Comparison of ENCODE assay signal across 18 cellular contexts in genomic region chr12:64634508-64635092, GRCh38. TPM values are rescaled to one million over a fixed set of nuclear protein-coding genes. Genes with fewer than 3 reads are reported as not detected.
A peak's percentile ranks its signal among the peaks of the same experiment; 100 is the strongest.
DNase-seq lines count a peak whose midpoint lies in the region; ATAC-seq, FAIRE-seq and TF ChIP-seq lines count a peak whose summit lies in the region.
"Had no signal": no experiment of that assay in that cellular context is flagged by ENCODE, and none has a peak within 500 bp of the region (broad histone marks: within the 10 kb centered on the region; RNA-seq: fewer than 3 reads in every experiment).

No MANE protein-coding gene starts in this region.

- H3K27ac Mint-ChIP-seq in activated CD4-positive, alpha-beta T cell treated with anti-CD3 and anti-CD28 coated beads, Interleukin-2, amount 10 ng/mL, durations not matched to agents 7 days and 5 days = peak overlapping the region; percentile 25
- H3K27ac Mint-ChIP-seq in GM23338 = no peak overlapping the region
- peak overlapping the region; percentile 91 for H3K27ac Mint-ChIP-seq in nephron progenitor cell

- H3K4me2 ChIP-seq in GM23338 (no peak overlapping the region), mammary epithelial cell (ENCODE audit: insufficient read depth, low read depth, low read length) (no peak overlapping the region)
- H3K4me2 ChIP-seq: smooth muscle cell had no signal

- TF ChIP-seq POLR2A in GM12891 (IDR thresholded peaks at IDR 0.05; ENCODE audit: low read depth, low read length) = no peak

- peak overlapping the region; percentile 42; the same call in 1 of the 2 replicates for H3K27ac ChIP-seq in GM23338 (ENCODE audit: low read depth)
- no peak overlapping the region for H3K27ac ChIP-seq in mammary epithelial cell (ENCODE audit: insufficient read depth, low read depth, low read length)
- H3K27ac ChIP-seq: parathyroid adenoma had no signal

- dilution Hi-C loops in mammary epithelial cell (cut with HindIII; ENCODE audit: low sequenced_read_pairs) = no loop called here

- CTCF ChIA-PET in activated CD4-positive, alpha-beta T cell treated with anti-CD3 and anti-CD28 coated beads, Interleukin-2, amount 10 ng/mL, durations not matched to agents 7 days and 5 days (lab: Charles Lee) = interaction anchor here (0.8 to 1.9 kb wide), 4 partner anchors 9 to 58 kb away, joined by 3 to 9 read pairs (median 3); no protein-coding TSS in a partner anchor
- CTCF ChIA-PET in mammary epithelial cell (lab: Charles Lee; ENCODE audit: low non-redundant PET) = no interaction called here

- POLR2A ChIA-PET in activated CD4-positive, alpha-beta T cell treated with anti-CD3 and anti-CD28 coated beads, Interleukin-2, amount 10 ng/mL, durations not matched to agents 7 days and 5 days (lab: Charles Lee) = no interaction called here

- 0 out of 2 replicates have a peak, but pooled peaks cover 2% of the 10 kb centered on the region for H3F3A ChIP-seq in GM23338 (replicated peaks; ENCODE audit: low read depth)

- H3K9me2 ChIP-seq in GM23338 (ENCODE audit: insufficient read depth) = peaks cover 5% of the 10 kb centered on the region; the same call in 1 of the 2 replicates

- no peak for TF ChIP-seq CTCF in GM23338 (conservative IDR thresholded peaks at IDR 0.05; ENCODE audit: low read depth in 2 of 2)
- TF ChIP-seq CTCF in mammary epithelial cell (conservative IDR thresholded peaks at IDR 0.05 in 1 of 2, IDR thresholded peaks at IDR 0.05 in 1 of 2; ENCODE audit: extremely low read depth in 1 of 2, insufficient read depth in 1 of 2, low read depth in 1 of 2, low read length in 2 of 2) = no peak
- TF ChIP-seq CTCF in nephron progenitor cell (IDR thresholded peaks at IDR 0.05) = no peak

- no peak overlapping the region for H3K4me3 Mint-ChIP-seq in activated CD4-positive, alpha-beta T cell treated with anti-CD3 and anti-CD28 coated beads, Interleukin-2, amount 10 ng/mL, durations not matched to agents 7 days and 5 days
- H3K4me3 Mint-ChIP-seq in GM23338 = no peak overlapping the region
- H3K4me3 Mint-ChIP-seq in nephron progenitor cell = no peak overlapping the region
- H3K4me3 Mint-ChIP-seq: activated naive CD8-positive, alpha-beta T cell treated with anti-CD3 and anti-CD28 coated beads, Interleukin-2, amount 10 ng/mL, durations not matched to agents 7 days and 5 days; WTC11 had no signal

- in situ Hi-C loops in mammary epithelial cell (cut with MboI; ENCODE audit: low sequenced_read_pairs in 2 of 2) = no loop called here

- H3K4me1 ChIP-seq in GM23338 (ENCODE audit: insufficient read depth) = peaks cover 27% of the 10 kb centered on the region
- H3K4me1 ChIP-seq in mammary epithelial cell (ENCODE audit: insufficient read depth, low read length) = peaks cover 15% of the 10 kb centered on the region
- H3K4me1 ChIP-seq: parathyroid adenoma had no signal

- 0 out of 2 replicates have a peak, but pooled peaks cover under 1% of the 10 kb centered on the region for H3K36me3 ChIP-seq in GM23338 (ENCODE audit: insufficient read depth)
- H3K36me3 ChIP-seq in mammary epithelial cell (ENCODE audit: insufficient read depth, low read length) = no peaks in the 10 kb centered on the region

- ATAC-seq in GM23338 = no peak
- ATAC-seq: WTC11 had no signal

- H3K27me3 Mint-ChIP-seq in activated CD4-positive, alpha-beta T cell treated with anti-CD3 and anti-CD28 coated beads, Interleukin-2, amount 10 ng/mL, durations not matched to agents 7 days and 5 days = no peaks in the 10 kb centered on the region
- H3K27me3 Mint-ChIP-seq in GM23338 (ENCODE audit: insufficient read depth, low read depth, poor library complexity) (peaks cover 11% of the 10 kb centered on the region), nephron progenitor cell (ENCODE audit: low read depth, poor library complexity) (peaks cover 5% of the 10 kb centered on the region)
- H3K27me3 Mint-ChIP-seq: activated naive CD8-positive, alpha-beta T cell treated with anti-CD3 and anti-CD28 coated beads, Interleukin-2, amount 10 ng/mL, durations not matched to agents 7 days and 5 days; effector memory CD8-positive, alpha-beta T cell had no signal

- no peak for FAIRE-seq in GM12891 (lab: Jason Lieb, UNC)
- FAIRE-seq: A204.1, kidney had no signal

- peaks cover 11% of the 10 kb centered on the region for H3K9me3 Mint-ChIP-seq in activated CD4-positive, alpha-beta T cell treated with anti-CD3 and anti-CD28 coated beads, Interleukin-2, amount 10 ng/mL, durations not matched to agents 7 days and 5 days
- H3K9me3 Mint-ChIP-seq in GM23338 (peaks cover 2% of the 10 kb centered on the region; the same call in 2 of the 3 replicates), nephron progenitor cell (peaks cover 22% of the 10 kb centered on the region)
- H3K9me3 Mint-ChIP-seq: effector memory CD8-positive, alpha-beta T cell had no signal

- peaks cover 100% of the 10 kb centered on the region for H3K79me2 ChIP-seq in GM23338 (replicated peaks; ENCODE audit: insufficient read depth)
- peaks cover 85% of the 10 kb centered on the region for H3K79me2 ChIP-seq in mammary epithelial cell (ENCODE audit: insufficient read depth, low read length)
- H3K79me2 ChIP-seq: parathyroid adenoma had no signal

- no peak overlapping the region for H3K9ac ChIP-seq in mammary epithelial cell (ENCODE audit: insufficient read depth, low read length)
- H3K9ac ChIP-seq: parathyroid adenoma had no signal

- H3K4me3 ChIP-seq in GM23338 = no peak overlapping the region
- H3K4me3 ChIP-seq in mammary epithelial cell (replicated peaks in 1 of 3; ENCODE audit: insufficient read depth in 1 of 3, low read depth in 2 of 3, low read length in 3 of 3) = no peak overlapping the region
- H3K4me3 ChIP-seq: smooth muscle cell had no signal

- peaks cover 65% of the 10 kb centered on the region for H3K4me1 Mint-ChIP-seq in activated CD4-positive, alpha-beta T cell treated with anti-CD3 and anti-CD28 coated beads, Interleukin-2, amount 10 ng/mL, durations not matched to agents 7 days and 5 days
- peaks cover 22% of the 10 kb centered on the region for H3K4me1 Mint-ChIP-seq in GM23338
- peaks cover 26% of the 10 kb centered on the region for H3K4me1 Mint-ChIP-seq in nephron progenitor cell

- H2AFZ ChIP-seq in GM23338 (no peak overlapping the region), mammary epithelial cell (ENCODE audit: low read depth, low read length) (no peak overlapping the region)
- H2AFZ ChIP-seq: parathyroid adenoma had no signal

- H4K20me1 ChIP-seq in GM23338 (replicated peaks; ENCODE audit: insufficient read depth) (no peaks in the 10 kb centered on the region; the same call in 1 of the 2 replicates), mammary epithelial cell (ENCODE audit: insufficient read depth, low read length) (no peaks in the 10 kb centered on the region)

- no peak for DNase-seq in activated CD4-positive, alpha-beta T cell treated with anti-CD3 and anti-CD28 coated beads, Interleukin-2, amount 10 ng/mL, durations not matched to agents 7 days and 5 days
- no peak for DNase-seq in activated CD4-positive, alpha-beta T cell treated with anti-CD3 and anti-CD28 coated beads, Interleukin-2, amount 50 U/mL, for 4 hours
- DNase-seq in GM23338 (ENCODE audit: low spot score) (no peak), mammary epithelial cell (peak; percentile 28), nephron progenitor cell (no peak), SHP77 treated with DMSO at 0.1 percent for 48 hours (lab: John Stamatoyannopoulos, UW) (no peak), amygdala (lab: John Stamatoyannopoulos, UW) (no peak), GM12891 (ENCODE audit: insufficient read length, low spot score) (no peak)
- DNase-seq: activated naive CD8-positive, alpha-beta T cell treated with anti-CD3 and anti-CD28 coated beads, Interleukin-2, amount 10 ng/mL, durations not matched to agents 7 days and 5 days; central memory CD4-positive, alpha-beta T cell; effector memory CD8-positive, alpha-beta T cell; KG1; kidney; NCI-H1105 had no signal

- H3K9me3 ChIP-seq in mammary epithelial cell (replicated peaks; ENCODE audit: insufficient read depth, low read length) = no peaks in the 10 kb centered on the region

- H3K27me3 ChIP-seq in GM23338 (ENCODE audit: insufficient read depth) (no peaks in the 10 kb centered on the region), mammary epithelial cell (ENCODE audit: insufficient read depth, low read length) (no peaks in the 10 kb centered on the region)

- peaks cover 64% of the 10 kb centered on the region for H3K36me3 Mint-ChIP-seq in activated CD4-positive, alpha-beta T cell treated with anti-CD3 and anti-CD28 coated beads, Interleukin-2, amount 10 ng/mL, durations not matched to agents 7 days and 5 days (ENCODE audit: low read depth)
- peaks cover 29% of the 10 kb centered on the region for H3K36me3 Mint-ChIP-seq in GM23338 (ENCODE audit: low read depth)
- peaks cover 61% of the 10 kb centered on the region for H3K36me3 Mint-ChIP-seq in nephron progenitor cell (ENCODE audit: low read depth)

- WGBS in mammary epithelial cell (ENCODE audit: low coverage, missing lambda C conversion rate) = 67% methylated on average over 6 of the region's 7 CpGs

- intact Hi-C loops in mammary epithelial cell (cut with micrococcal nuclease) = no loop called here

- no TSS peak for BruUV-seq in mammary epithelial cell (replicated peaks; lab: Mats Ljungman, UMichigan)

TF ChIP-seq in GM23338, 12 proteins besides CTCF, POLR2A, EP300 and RAD21:
- TF ChIP-seq ZNF114 (CRISPR knock-in tag; IDR thresholded peaks at IDR 0.05) (no peak), POLR2AphosphoS5 (IDR thresholded peaks at IDR 0.05; ENCODE audit: low read depth) (no peak), NANOG (IDR thresholded peaks at IDR 0.05; ENCODE audit: borderline replicate concordance) (no peak), STAT1 (IDR thresholded peaks at IDR 0.05; ENCODE audit: unreplicated experiment) (no peak), EZH2phosphoT487 (IDR thresholded peaks at IDR 0.05; ENCODE audit: unreplicated experiment) (no peak), JUNB (IDR thresholded peaks at IDR 0.05; ENCODE audit: unreplicated experiment) (no peak), ZNF331 (CRISPR knock-in tag; IDR thresholded peaks at IDR 0.05; ENCODE audit: low read depth) (no peak)

TF ChIP-seq in GM12891, 5 proteins besides CTCF, POLR2A, EP300 and RAD21:
- TF ChIP-seq PAX5 (IDR thresholded peaks at IDR 0.05; ENCODE audit: insufficient read depth, low read length, severe bottlenecking) (no peak), POLR2AphosphoS5 (IDR thresholded peaks at IDR 0.05; ENCODE audit: low read depth, low read length) (no peak), TAF1 (IDR thresholded peaks at IDR 0.05; ENCODE audit: low read depth, low read length) (no peak), POU2F2 (IDR thresholded peaks at IDR 0.05; ENCODE audit: low read depth, low read length) (no peak), SPI1 (IDR thresholded peaks at IDR 0.05; ENCODE audit: low read depth, low read length) (no peak)

RNA-seq across cellular contexts. Expression of gene RASSF3, which starts 24.3 kb away (rescaled TPM):
- 100 to 1,000 TPM; 114 to 115 TPM for total RNA-seq in activated CD4-positive, alpha-beta T cell treated with anti-CD3 and anti-CD28 coated beads, Interleukin-2, amount 10 ng/mL, durations not matched to agents 7 days and 5 days
- total RNA-seq in GM23338 (2014; rRNA removed; shearing (Covaris generic)) = 39.6 and 48.1 TPM in 2 replicates
- 20.6 and 21.3 TPM in 2 replicates for polyA plus RNA-seq in GM23338 (2016; fragmentation: Nextera tagmentation; extraction: Ambion mirVana)
- 10 to 100 TPM; 23.0 to 24.3 TPM for total RNA-seq in mammary epithelial cell
- 14.0 TPM for polyA plus RNA-seq in mammary epithelial cell
- polyA minus RNA-seq in mammary epithelial cell = 10.4 TPM
- polyA plus RNA-seq in GM12891 (2012; ENCODE audit: low read depth, missing spikeins) = 25.4 TPM
